ENCODE assay signal across 18 cellular contexts in genomic region chr1:93323185-93323820, GRCh38.
"Had no signal": no experiment of that assay in that cellular context is flagged by ENCODE, and none has a peak within 500 bp of the region (broad histone marks: within the 10 kb centered on the region; RNA-seq: fewer than 3 reads in every experiment).

No MANE protein-coding gene starts in this region.

- H3K36me3 ChIP-seq: tibial artery, vagina had no signal

- H3K9ac ChIP-seq: parathyroid adenoma had no signal

- H3K27ac Mint-ChIP-seq: dendritic cell treated with granulocyte-macrophage colony-stimulating factor and Interleukin-4, amounts not matched to agents 40 ng/mL and 50 ng/mL, for 4 days; natural killer cell treated with Interleukin-12 subunit alpha and Interleukin-12 subunit beta and Interleukin-15 and Interleukin-18, amount 100 ng/mL, for 72 hours; stimulated activated naive B cell treated with anti-CD40 and anti-IgM and Interleukin-4, amounts not matched to agents 10 μg/mL and 1 μg/mL and 100 μg/mL, for 72 hours had no signal

- H3K27me3 Mint-ChIP-seq: dendritic cell treated with granulocyte-macrophage colony-stimulating factor and Interleukin-4, amounts not matched to agents 40 ng/mL and 50 ng/mL, for 4 days; natural killer cell treated with Interleukin-12 subunit alpha and Interleukin-12 subunit beta and Interleukin-15 and Interleukin-18, amount 100 ng/mL, for 72 hours; stimulated activated naive B cell treated with anti-CD40 and anti-IgM and Interleukin-4, amounts not matched to agents 10 μg/mL and 1 μg/mL and 100 μg/mL, for 72 hours had no signal

- H3K4me3 ChIP-seq: right lobe of liver, tibial artery, vagina had no signal

- H3K4me3 Mint-ChIP-seq: dendritic cell treated with granulocyte-macrophage colony-stimulating factor and Interleukin-4, amounts not matched to agents 40 ng/mL and 50 ng/mL, for 4 days; natural killer cell treated with Interleukin-12 subunit alpha and Interleukin-12 subunit beta and Interleukin-15 and Interleukin-18, amount 100 ng/mL, for 72 hours; stimulated activated naive B cell treated with anti-CD40 and anti-IgM and Interleukin-4, amounts not matched to agents 10 μg/mL and 1 μg/mL and 100 μg/mL, for 72 hours had no signal

- H3K27me3 ChIP-seq: right lobe of liver, tibial artery, vagina had no signal

- H3K9me3 ChIP-seq: right lobe of liver, tibial artery, vagina had no signal

- H3K36me3 Mint-ChIP-seq: natural killer cell treated with Interleukin-12 subunit alpha and Interleukin-12 subunit beta and Interleukin-15 and Interleukin-18, amount 100 ng/mL, for 72 hours had no signal

- H3K9me3 Mint-ChIP-seq: dendritic cell treated with granulocyte-macrophage colony-stimulating factor and Interleukin-4, amounts not matched to agents 40 ng/mL and 50 ng/mL, for 4 days; natural killer cell treated with Interleukin-12 subunit alpha and Interleukin-12 subunit beta and Interleukin-15 and Interleukin-18, amount 100 ng/mL, for 72 hours; stimulated activated naive B cell treated with anti-CD40 and anti-IgM and Interleukin-4, amounts not matched to agents 10 μg/mL and 1 μg/mL and 100 μg/mL, for 72 hours had no signal

- H3K79me2 ChIP-seq: parathyroid adenoma had no signal

- H3K4me1 ChIP-seq: parathyroid adenoma, tibial artery had no signal

- DNase-seq: activated CD4-positive, alpha-beta T cell treated with anti-CD3 and anti-CD28 coated beads, Interleukin-2, amount 50 U/mL, for 1 hour; activated CD8-positive, alpha-beta memory T cell treated with anti-CD3 and anti-CD28 coated beads for 24 hours; activated CD8-positive, alpha-beta memory T cell treated with anti-CD3 and anti-CD28 coated beads, Interleukin-2, amount 50 U/mL, for 48 hours; activated effector memory CD4-positive, alpha-beta T cell treated with Interleukin-2 at 50 U/mL for 16 hours; activated naive CD4-positive, alpha-beta T cell treated with anti-CD3 and anti-CD28 coated beads, Interleukin-2, amount 50 U/mL, for 16 hours; activated T-cell treated with anti-CD3 and anti-CD28 coated beads, Interleukin-2, amount 50 U/mL, for 48 hours; effector CD8-positive, alpha-beta T cell; left cardiac atrium; mesendoderm; right lobe of liver; stimulated activated naive B cell treated with anti-CD40 and anti-IgM and Interleukin-4, amounts not matched to agents 10 μg/mL and 1 μg/mL and 100 μg/mL, for 72 hours; T1000; tibial artery had no signal

- H2AFZ ChIP-seq: parathyroid adenoma had no signal

- H3K4me1 Mint-ChIP-seq: stimulated activated naive B cell treated with anti-CD40 and anti-IgM and Interleukin-4, amounts not matched to agents 10 μg/mL and 1 μg/mL and 100 μg/mL, for 72 hours had no signal

- ATAC-seq: activated CD4-positive, CD25-positive, alpha-beta regulatory T cell treated with anti-CD3 and anti-CD28 coated beads, Interleukin-2, amount 50 U/mL, for 24 hours; left cardiac atrium; natural killer cell treated with Interleukin-12 subunit alpha and Interleukin-12 subunit beta and Interleukin-15 and Interleukin-18, amount 100 ng/mL, for 72 hours; right lobe of liver; stimulated activated naive B cell treated with anti-CD40 and anti-IgM and Interleukin-4, amounts not matched to agents 10 μg/mL and 1 μg/mL and 100 μg/mL, for 72 hours had no signal

- H3K27ac ChIP-seq: parathyroid adenoma, right lobe of liver, tibial artery, vagina had no signal
